In the genomic region with DNA sequence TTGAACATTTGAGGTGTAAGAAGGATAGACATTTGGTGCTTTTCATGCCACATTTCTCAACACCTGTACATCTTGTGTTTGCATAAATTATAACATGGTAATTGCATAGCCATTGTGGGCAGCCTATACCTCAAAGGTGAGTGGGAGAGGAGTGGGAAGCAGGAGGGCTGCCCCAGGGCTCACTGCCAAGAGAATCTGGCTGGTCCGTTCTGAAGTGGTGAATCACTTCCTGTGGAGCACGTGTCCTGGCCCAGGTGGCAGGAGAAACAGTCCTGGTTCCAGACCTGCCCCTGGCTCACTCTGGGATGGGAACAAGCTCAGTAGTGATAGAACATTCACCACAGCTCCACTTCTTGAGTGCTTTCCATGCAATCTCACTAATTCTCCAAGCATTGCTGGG, we compare ENCODE assay signal across 2 cellular contexts.
TF ChIP-seq lines count a peak whose summit lies in the region.

No MANE protein-coding gene starts in this region.

TF ChIP-seq in HEK293, 187 proteins besides CTCF, POLR2A, EP300 and RAD21 (continues in another document):
- TF ChIP-seq ZNF16 (tag by site-specific recombination; IDR thresholded peaks at IDR 0.05; ENCODE audit: low read depth) = no peak
- no peak for TF ChIP-seq ZNF664 (tag by site-specific recombination; IDR thresholded peaks at IDR 0.05)
- TF ChIP-seq ZNF76 (tag by site-specific recombination; IDR thresholded peaks at IDR 0.05; ENCODE audit: borderline replicate concordance, low read depth) = no peak
- no peak for TF ChIP-seq ZNF658 (tag by site-specific recombination; IDR thresholded peaks at IDR 0.05)
- TF ChIP-seq WT1 (tag by site-specific recombination; IDR thresholded peaks at IDR 0.05) = no peak
- TF ChIP-seq ZNF488 (tag by site-specific recombination; IDR thresholded peaks at IDR 0.05) = no peak
- TF ChIP-seq BCL11A (tag by site-specific recombination; IDR thresholded peaks at IDR 0.05; ENCODE audit: low read depth) = no peak
- TF ChIP-seq ZNF423 (tag by site-specific recombination; IDR thresholded peaks at IDR 0.05) = no peak
- peak; percentile 94 for TF ChIP-seq ZFHX2 (tag by site-specific recombination; conservative IDR thresholded peaks at IDR 0.05)
- TF ChIP-seq, protein P1, sequence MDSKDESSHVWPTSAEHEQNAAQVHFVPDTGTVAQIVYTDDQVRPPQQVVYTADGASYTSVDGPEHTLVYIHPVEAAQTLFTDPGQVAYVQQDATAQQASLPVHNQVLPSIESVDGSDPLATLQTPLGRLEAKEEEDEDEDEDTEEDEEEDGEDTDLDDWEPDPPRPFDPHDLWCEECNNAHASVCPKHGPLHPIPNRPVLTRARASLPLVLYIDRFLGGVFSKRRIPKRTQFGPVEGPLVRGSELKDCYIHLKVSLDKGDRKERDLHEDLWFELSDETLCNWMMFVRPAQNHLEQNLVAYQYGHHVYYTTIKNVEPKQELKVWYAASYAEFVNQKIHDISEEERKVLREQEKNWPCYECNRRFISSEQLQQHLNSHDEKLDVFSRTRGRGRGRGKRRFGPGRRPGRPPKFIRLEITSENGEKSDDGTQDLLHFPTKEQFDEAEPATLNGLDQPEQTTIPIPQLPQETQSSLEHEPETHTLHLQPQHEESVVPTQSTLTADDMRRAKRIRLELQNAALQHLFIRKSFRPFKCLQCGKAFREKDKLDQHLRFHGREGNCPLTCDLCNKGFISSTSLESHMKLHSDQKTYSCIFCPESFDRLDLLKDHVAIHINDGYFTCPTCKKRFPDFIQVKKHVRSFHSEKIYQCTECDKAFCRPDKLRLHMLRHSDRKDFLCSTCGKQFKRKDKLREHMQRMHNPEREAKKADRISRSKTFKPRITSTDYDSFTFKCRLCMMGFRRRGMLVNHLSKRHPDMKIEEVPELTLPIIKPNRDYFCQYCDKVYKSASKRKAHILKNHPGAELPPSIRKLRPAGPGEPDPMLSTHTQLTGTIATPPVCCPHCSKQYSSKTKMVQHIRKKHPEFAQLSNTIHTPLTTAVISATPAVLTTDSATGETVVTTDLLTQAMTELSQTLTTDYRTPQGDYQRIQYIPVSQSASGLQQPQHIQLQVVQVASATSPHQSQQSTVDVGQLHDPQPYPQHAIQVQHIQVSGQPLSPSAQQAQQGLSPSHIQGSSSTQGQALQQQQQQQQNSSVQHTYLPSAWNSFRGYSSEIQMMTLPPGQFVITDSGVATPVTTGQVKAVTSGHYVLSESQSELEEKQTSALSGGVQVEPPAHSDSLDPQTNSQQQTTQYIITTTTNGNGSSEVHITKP (tag by site-specific recombination; IDR thresholded peaks at IDR 0.05) = no peak
- no peak for TF ChIP-seq ZNF211 (tag by site-specific recombination; IDR thresholded peaks at IDR 0.05; ENCODE audit: low read depth)
- TF ChIP-seq ZNF660 (tag by site-specific recombination; IDR thresholded peaks at IDR 0.05) = no peak
- TF ChIP-seq ZBTB8A (tag by site-specific recombination; IDR thresholded peaks at IDR 0.05) = no peak
- no peak for TF ChIP-seq ZNF621 (tag by site-specific recombination; IDR thresholded peaks at IDR 0.05)
- TF ChIP-seq ZNF626 (tag by site-specific recombination; IDR thresholded peaks at IDR 0.05) = no peak
- TF ChIP-seq, protein P2, sequence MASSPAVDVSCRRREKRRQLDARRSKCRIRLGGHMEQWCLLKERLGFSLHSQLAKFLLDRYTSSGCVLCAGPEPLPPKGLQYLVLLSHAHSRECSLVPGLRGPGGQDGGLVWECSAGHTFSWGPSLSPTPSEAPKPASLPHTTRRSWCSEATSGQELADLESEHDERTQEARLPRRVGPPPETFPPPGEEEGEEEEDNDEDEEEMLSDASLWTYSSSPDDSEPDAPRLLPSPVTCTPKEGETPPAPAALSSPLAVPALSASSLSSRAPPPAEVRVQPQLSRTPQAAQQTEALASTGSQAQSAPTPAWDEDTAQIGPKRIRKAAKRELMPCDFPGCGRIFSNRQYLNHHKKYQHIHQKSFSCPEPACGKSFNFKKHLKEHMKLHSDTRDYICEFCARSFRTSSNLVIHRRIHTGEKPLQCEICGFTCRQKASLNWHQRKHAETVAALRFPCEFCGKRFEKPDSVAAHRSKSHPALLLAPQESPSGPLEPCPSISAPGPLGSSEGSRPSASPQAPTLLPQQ (tag by site-specific recombination; IDR thresholded peaks at IDR 0.05) = no peak
- no peak for TF ChIP-seq ZBTB17 (tag by site-specific recombination; IDR thresholded peaks at IDR 0.05)
- TF ChIP-seq ZNF548 (tag by site-specific recombination; IDR thresholded peaks at IDR 0.05) = no peak
- TF ChIP-seq ZNF366 (tag by site-specific recombination; conservative IDR thresholded peaks at IDR 0.05) = peak; percentile 51
- TF ChIP-seq KLF8 (tag by site-specific recombination; IDR thresholded peaks at IDR 0.05) = no peak
- TF ChIP-seq IKZF3 (tag by site-specific recombination; IDR thresholded peaks at IDR 0.05) = no peak
- TF ChIP-seq, protein P3, sequence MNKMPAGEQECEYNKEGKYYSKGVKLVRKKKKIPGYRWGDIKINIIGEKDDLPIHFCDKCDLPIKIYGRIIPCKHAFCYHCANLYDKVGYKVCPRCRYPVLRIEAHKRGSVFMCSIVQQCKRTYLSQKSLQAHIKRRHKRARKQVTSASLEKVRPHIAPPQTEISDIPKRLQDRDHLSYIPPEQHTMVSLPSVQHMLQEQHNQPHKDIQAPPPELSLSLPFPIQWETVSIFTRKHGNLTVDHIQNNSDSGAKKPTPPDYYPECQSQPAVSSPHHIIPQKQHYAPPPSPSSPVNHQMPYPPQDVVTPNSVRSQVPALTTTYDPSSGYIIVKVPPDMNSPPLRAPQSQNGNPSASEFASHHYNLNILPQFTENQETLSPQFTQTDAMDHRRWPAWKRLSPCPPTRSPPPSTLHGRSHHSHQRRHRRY (tag by site-specific recombination; IDR thresholded peaks at IDR 0.05) = no peak
- no peak for TF ChIP-seq ZNF544 (tag by site-specific recombination; IDR thresholded peaks at IDR 0.05)
- peak; percentile 86 for TF ChIP-seq EGR2 (tag by site-specific recombination; IDR thresholded peaks at IDR 0.05; ENCODE audit: low read depth)

TF ChIP-seq in GM23338, 12 proteins besides CTCF, POLR2A, EP300 and RAD21:
- TF ChIP-seq, protein P4, sequence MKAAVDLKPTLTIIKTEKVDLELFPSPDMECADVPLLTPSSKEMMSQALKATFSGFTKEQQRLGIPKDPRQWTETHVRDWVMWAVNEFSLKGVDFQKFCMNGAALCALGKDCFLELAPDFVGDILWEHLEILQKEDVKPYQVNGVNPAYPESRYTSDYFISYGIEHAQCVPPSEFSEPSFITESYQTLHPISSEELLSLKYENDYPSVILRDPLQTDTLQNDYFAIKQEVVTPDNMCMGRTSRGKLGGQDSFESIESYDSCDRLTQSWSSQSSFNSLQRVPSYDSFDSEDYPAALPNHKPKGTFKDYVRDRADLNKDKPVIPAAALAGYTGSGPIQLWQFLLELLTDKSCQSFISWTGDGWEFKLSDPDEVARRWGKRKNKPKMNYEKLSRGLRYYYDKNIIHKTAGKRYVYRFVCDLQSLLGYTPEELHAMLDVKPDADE (IDR thresholded peaks at IDR 0.05) = no peak
- TF ChIP-seq STAT1 (IDR thresholded peaks at IDR 0.05; ENCODE audit: unreplicated experiment) (no peak), POLR2AphosphoS5 (IDR thresholded peaks at IDR 0.05; ENCODE audit: low read depth) (no peak)
